Comparison of ENCODE assay signal across 6 cellular contexts in genomic region chr17:39739020-39739884, GRCh38. TPM values are rescaled to one million over a fixed set of nuclear protein-coding genes. Genes with fewer than 3 reads are reported as not detected.
DNase-seq lines count a peak whose midpoint lies in the region.

No MANE protein-coding gene starts in this region.

- H3K27me3 ChIP-seq in endocrine pancreas (ENCODE audit: control insufficient read depth, insufficient read depth, low read length): no peaks in the 10 kb centered on the region

- H3K27ac ChIP-seq in skin epidermis: peak overlapping the region; percentile 67 to 94 (median 85)

- CTCF ChIA-PET in activated CD4-positive, alpha-beta T cell treated with anti-CD3 and anti-CD28 coated beads, Interleukin-2, amount 10 ng/mL, durations not matched to agents 7 days and 5 days (lab: Charles Lee): interaction anchor here (2.1 kb wide), 1 partner anchor 9 kb away, joined by 9 read pairs; the partner anchor contains the start of gene MIEN1

- intact Hi-C loops in head of caudate nucleus (cut with DNase I): no loop called here

- POLR2A ChIA-PET in activated CD4-positive, alpha-beta T cell treated with anti-CD3 and anti-CD28 coated beads, Interleukin-2, amount 10 ng/mL, durations not matched to agents 7 days and 5 days (lab: Charles Lee): no interaction called here

- peaks cover 38% of the 10 kb centered on the region for H3K4me1 Mint-ChIP-seq in activated CD4-positive, alpha-beta T cell treated with anti-CD3 and anti-CD28 coated beads, Interleukin-2, amount 10 ng/mL, durations not matched to agents 7 days and 5 days

- DNase-seq in activated CD4-positive, alpha-beta T cell treated with anti-CD3 and anti-CD28 coated beads, Interleukin-2, amount 10 ng/mL, durations not matched to agents 7 days and 5 days: no peak
- no peak for DNase-seq in activated CD4-positive, alpha-beta T cell treated with anti-CD3 and anti-CD28 coated beads for 48 hours
- no peak for DNase-seq in head of caudate nucleus
- DNase-seq in stimulated activated CD4-positive, alpha-beta T cell treated with anti-CD3 and anti-CD28 coated beads, Interleukin-2, amount 100 ng/mL, for 24 hours: no peak

- peak overlapping the region; percentile 68 for H3K27ac Mint-ChIP-seq in activated CD4-positive, alpha-beta T cell treated with anti-CD3 and anti-CD28 coated beads, Interleukin-2, amount 10 ng/mL, durations not matched to agents 7 days and 5 days

- H3K27me3 Mint-ChIP-seq in activated CD4-positive, alpha-beta T cell treated with anti-CD3 and anti-CD28 coated beads, Interleukin-2, amount 10 ng/mL, durations not matched to agents 7 days and 5 days: peaks cover 6% of the 10 kb centered on the region

- no peak overlapping the region for H3K4me3 Mint-ChIP-seq in activated CD4-positive, alpha-beta T cell treated with anti-CD3 and anti-CD28 coated beads, Interleukin-2, amount 10 ng/mL, durations not matched to agents 7 days and 5 days

- H3K36me3 ChIP-seq in endocrine pancreas (ENCODE audit: control insufficient read depth, insufficient read depth, low read length): peaks cover 3% of the 10 kb centered on the region

- H3K4me1 ChIP-seq in endocrine pancreas (ENCODE audit: control insufficient read depth, insufficient read depth, low read length): no peaks in the 10 kb centered on the region

- peak overlapping the region; percentile 58 for H3K9ac ChIP-seq in endocrine pancreas (ENCODE audit: control insufficient read depth, insufficient read depth, low read length)

- no peaks in the 10 kb centered on the region for H3K9me3 Mint-ChIP-seq in activated CD4-positive, alpha-beta T cell treated with anti-CD3 and anti-CD28 coated beads, Interleukin-2, amount 10 ng/mL, durations not matched to agents 7 days and 5 days

- H3K9me3 ChIP-seq in endocrine pancreas (ENCODE audit: control insufficient read depth, low read length): no peaks in the 10 kb centered on the region

- peaks cover 3% of the 10 kb centered on the region for H3K36me3 Mint-ChIP-seq in activated CD4-positive, alpha-beta T cell treated with anti-CD3 and anti-CD28 coated beads, Interleukin-2, amount 10 ng/mL, durations not matched to agents 7 days and 5 days (ENCODE audit: low read depth)

- no peak overlapping the region for H3K4me3 ChIP-seq in endocrine pancreas (ENCODE audit: control insufficient read depth, insufficient read depth, low read length)
- peak overlapping the region; percentile 28 to 59 (median 35) for H3K4me3 ChIP-seq in skin epidermis

RNA-seq across cellular contexts. Expression of gene GRB7, which starts 1.5 kb away (rescaled TPM):
- under 1 TPM; 0.69 to 0.81 TPM for total RNA-seq in activated CD4-positive, alpha-beta T cell treated with anti-CD3 and anti-CD28 coated beads, Interleukin-2, amount 10 ng/mL, durations not matched to agents 7 days and 5 days

RNA-seq across cellular contexts. Expression of gene MIEN1, which starts 8.9 kb away (rescaled TPM):
- 10 to 100 TPM; 49.7 to 50.2 TPM for total RNA-seq in activated CD4-positive, alpha-beta T cell treated with anti-CD3 and anti-CD28 coated beads, Interleukin-2, amount 10 ng/mL, durations not matched to agents 7 days and 5 days

RNA-seq across cellular contexts. Expression of gene ERBB2, which starts 39.4 kb away (rescaled TPM):
- total RNA-seq in activated CD4-positive, alpha-beta T cell treated with anti-CD3 and anti-CD28 coated beads, Interleukin-2, amount 10 ng/mL, durations not matched to agents 7 days and 5 days: 1 to 10 TPM; 4.5 to 4.6 TPM

RNA-seq across cellular contexts. Expression of gene PGAP3, which starts 51.4 kb away (rescaled TPM):
- 10 to 100 TPM; 27.0 to 30.6 TPM for total RNA-seq in activated CD4-positive, alpha-beta T cell treated with anti-CD3 and anti-CD28 coated beads, Interleukin-2, amount 10 ng/mL, durations not matched to agents 7 days and 5 days
